Comparison of ENCODE assay signal across 1 cellular context in genomic region chr19:51788936-51789795, GRCh38.
TF ChIP-seq lines count a peak whose summit lies in the region.

No MANE protein-coding gene starts in this region.

TF ChIP-seq in GM23338, 12 proteins besides CTCF, POLR2A, EP300 and RAD21 (continued from another document):
- TF ChIP-seq REST (IDR thresholded peaks at IDR 0.05; ENCODE audit: unreplicated experiment) (no peak), CREB1 (CRISPR knock-in tag; IDR thresholded peaks at IDR 0.05; ENCODE audit: low read depth) (no peak), EZH2 (IDR thresholded peaks at IDR 0.05; ENCODE audit: low read depth, unreplicated experiment) (no peak), POLR2AphosphoS5 (IDR thresholded peaks at IDR 0.05; ENCODE audit: low read depth) (no peak), ZNF331 (CRISPR knock-in tag; IDR thresholded peaks at IDR 0.05; ENCODE audit: low read depth) (no peak), NANOG (IDR thresholded peaks at IDR 0.05; ENCODE audit: borderline replicate concordance) (no peak), EZH2phosphoT487 (IDR thresholded peaks at IDR 0.05; ENCODE audit: unreplicated experiment) (no peak), JUNB (IDR thresholded peaks at IDR 0.05; ENCODE audit: unreplicated experiment) (no peak), ZNF462 (CRISPR knock-in tag; IDR thresholded peaks at IDR 0.05) (no peak), STAT1 (IDR thresholded peaks at IDR 0.05; ENCODE audit: unreplicated experiment) (no peak)
